8 cellular contexts compared by ENCODE assay signal in the genomic region with DNA sequence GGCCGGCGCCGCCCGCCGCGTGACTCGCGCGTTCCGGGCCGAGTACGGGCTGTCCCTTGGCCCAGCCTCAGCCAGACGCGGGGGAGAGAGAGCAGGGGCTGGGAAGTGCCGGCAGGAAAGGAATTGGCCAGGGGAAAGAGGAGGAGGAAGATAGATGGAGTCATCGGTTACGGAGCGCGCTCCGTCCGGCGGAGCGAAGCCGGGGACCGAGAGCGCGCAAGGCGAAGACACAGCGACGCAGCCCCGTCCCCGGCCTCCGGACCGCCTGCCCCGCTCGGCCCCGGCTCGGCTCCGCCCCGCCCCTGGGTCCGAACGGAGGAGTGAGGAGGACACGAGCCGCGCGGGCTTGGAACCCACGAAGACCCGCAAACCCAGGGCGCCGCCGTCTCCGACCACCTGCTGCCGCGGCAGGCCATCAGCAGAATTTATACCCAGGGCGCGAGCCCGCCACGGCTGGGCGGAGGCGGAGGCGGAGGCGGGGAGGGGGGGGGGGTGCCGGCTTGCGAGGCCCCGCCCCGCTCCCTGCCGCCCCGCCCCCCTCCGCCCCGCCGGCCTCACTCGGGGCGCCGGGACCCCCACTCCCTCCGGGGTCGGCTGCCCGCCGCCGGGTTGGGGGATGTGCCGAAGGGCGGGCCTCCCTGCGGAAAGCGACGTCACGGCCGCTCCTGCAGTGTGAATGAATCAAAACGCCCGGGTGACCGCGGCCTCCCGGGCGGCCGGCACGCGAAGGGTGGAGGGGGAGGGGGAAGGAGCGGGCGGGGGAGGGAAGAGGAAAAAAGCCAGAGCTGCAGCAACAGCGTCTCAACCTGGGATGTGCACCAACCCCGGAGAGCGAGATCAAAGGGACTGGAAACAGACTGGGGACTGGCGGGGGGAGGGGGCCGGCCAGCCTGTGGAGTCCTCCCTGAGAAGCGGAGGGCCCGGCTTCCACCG. TPM values are rescaled to one million over a fixed set of nuclear protein-coding genes. Genes with fewer than 3 reads are reported as not detected.
DNase-seq lines count a peak whose midpoint lies in the region; ATAC-seq and TF ChIP-seq lines count a peak whose summit lies in the region.

A gene (plus strand): TSS at position 782 of the 933 bp plus-strand sequence. CDS start 266 bp downstream, outside the sequence.

- no peaks in the 10 kb centered on the region for H3K4me1 Mint-ChIP-seq in activated T-helper 17 cell treated with anti-CD3 and anti-CD28 coated beads, Interleukin-2, amount 50 U/mL, for 72 hours

- peak; percentile 88 for DNase-seq in DMS 273 (lab: John Stamatoyannopoulos, UW; ENCODE audit: unreplicated experiment)
- peak; percentile 15 for DNase-seq in HCEC 1CT
- DNase-seq in NCI-H510A (lab: John Stamatoyannopoulos, UW), result peak; percentile 37
- peak in 1 of 2 donors; percentile 20 for DNase-seq in heart right ventricle
- no peak for DNase-seq in psoas muscle
- no peak for DNase-seq in kidney glomerular epithelial cell (lab: John Stamatoyannopoulos, UW)

- ATAC-seq in activated T-helper 17 cell treated with anti-CD3 and anti-CD28 coated beads, Interleukin-2, amount 50 U/mL, for 72 hours (replicated peaks), result peak; percentile 48
- ATAC-seq in heart right ventricle (peak in 6 of 8 donors; percentile 26 to 74 (median 48)), psoas muscle (peak in 3 of 4 donors; percentile 21 to 31 (median 29)), HG03045 (IDR thresholded peaks at IDR 0.05; ENCODE audit: unreplicated experiment) (no peak)

- H3K27me3 Mint-ChIP-seq in activated T-helper 17 cell treated with anti-CD3 and anti-CD28 coated beads, Interleukin-2, amount 50 U/mL, for 72 hours, result peaks cover 54% of the 10 kb centered on the region

- H3K27ac ChIP-seq in heart right ventricle, result no peak within 1 kb of the TSS
- H3K27ac ChIP-seq in psoas muscle, result no peak within 1 kb of the TSS

- intact Hi-C loops in heart right ventricle (cut with DNase I) (no loop called here), psoas muscle (cut with DNase I) (no loop called here)

- H3K9me3 ChIP-seq in heart right ventricle (no peaks in the 10 kb centered on the region), psoas muscle (no peaks in the 10 kb centered on the region)

- TF ChIP-seq CTCF in heart right ventricle (IDR thresholded peaks at IDR 0.05) (no peak), psoas muscle (IDR thresholded peaks at IDR 0.05) (no peak)

- H3K4me1 ChIP-seq in heart right ventricle (peaks cover 11 to 57% (median 45%) of the 10 kb centered on the region in 9 donors), psoas muscle (peaks cover 31% of the 10 kb centered on the region)

- H3K4me3 Mint-ChIP-seq in activated T-helper 17 cell treated with anti-CD3 and anti-CD28 coated beads, Interleukin-2, amount 50 U/mL, for 72 hours, result peak within 1 kb of the TSS; percentile 64

- 0 to 1% methylated on average over 58 to 103 of the region's 105 CpGs for WGBS in heart right ventricle, 2 donors
- 0 to 1% (median 1%) methylated on average over 47 to 104 of the region's 105 CpGs for WGBS in psoas muscle, 3 donors

- H3K27me3 ChIP-seq in heart right ventricle, result peaks cover 47 to 100% (median 99%) of the 10 kb centered on the region in 7 donors
- H3K27me3 ChIP-seq in psoas muscle (ENCODE audit: insufficient read depth in 3 of 3, low read length in 2 of 3), result peaks cover 3 to 97% (median 55%) of the 10 kb centered on the region in 3 donors

- H3K36me3 ChIP-seq in heart right ventricle, result no peaks in the 10 kb centered on the region
- no peaks in the 10 kb centered on the region for H3K36me3 ChIP-seq in psoas muscle (ENCODE audit: insufficient read depth in 1 of 2, low read depth in 1 of 2)

- no peaks in the 10 kb centered on the region for H3K9me3 Mint-ChIP-seq in activated T-helper 17 cell treated with anti-CD3 and anti-CD28 coated beads, Interleukin-2, amount 50 U/mL, for 72 hours

- H3K27ac Mint-ChIP-seq in activated T-helper 17 cell treated with anti-CD3 and anti-CD28 coated beads, Interleukin-2, amount 50 U/mL, for 72 hours, result no peak within 1 kb of the TSS

- H3K36me3 Mint-ChIP-seq in activated T-helper 17 cell treated with anti-CD3 and anti-CD28 coated beads, Interleukin-2, amount 50 U/mL, for 72 hours (ENCODE audit: low read depth), result no peaks in the 10 kb centered on the region

- H3K4me3 ChIP-seq in heart right ventricle (peak within 1 kb of the TSS; percentile 44 to 61 (median 58)), psoas muscle (peak within 1 kb of the TSS; percentile 76)

RNA-seq across cellular contexts. Expression of the gene that starts here (rescaled TPM):
- total RNA-seq in activated T-helper 17 cell treated with anti-CD3 and anti-CD28 coated beads, Interleukin-2, amount 50 U/mL, for 72 hours, result under 1 TPM in 1 of 2 donors, not detected in 1; 0.40 TPM
- not detected for total RNA-seq in heart right ventricle
- polyA plus RNA-seq in heart right ventricle, result under 1 TPM in 1 of 2 donors, not detected in 1; under 0.01 TPM
- not detected for total RNA-seq in psoas muscle
- under 1 TPM in 2 of 3 donors, not detected in 1; 0.01 to 0.04 TPM for polyA plus RNA-seq in psoas muscle

Comparison
In these comparisons a context has a peak if more than half of its experiments do, and no peak if none do; other contexts are left out.
1. Peak in ATAC-seq in activated T-helper 17 cell treated with anti-CD3 and anti-CD28 coated beads, Interleukin-2, amount 50 U/mL, for 72 hours; RNA of the gene not detected or under 1 TPM.
2. Peak in ATAC-seq and H3K4me3 ChIP-seq in heart right ventricle; RNA of the gene not detected or under 1 TPM.
3. Peak in ATAC-seq and H3K4me3 ChIP-seq in psoas muscle; RNA of the gene not detected or under 1 TPM.
4. DNase-seq: peak in DMS 273 (single experiment), HCEC 1CT (single experiment) and NCI-H510A (single experiment); none in psoas muscle (0 of 2) and kidney glomerular epithelial cell (single experiment).